8 cellular contexts compared by ENCODE assay signal in genomic region chr7:32479574-32480200, GRCh38. TPM values are rescaled to one million over a fixed set of nuclear protein-coding genes. Genes with fewer than 3 reads are reported as not detected.
A peak's percentile ranks its signal among the peaks of the same experiment; 100 is the strongest.
DNase-seq lines count a peak whose midpoint lies in the region; ATAC-seq and TF ChIP-seq lines count a peak whose summit lies in the region.

No MANE protein-coding gene starts in this region.

- TF ChIP-seq CTCF in chondrocyte (IDR thresholded peaks at IDR 0.05) (peak; percentile 93), nephron (IDR thresholded peaks at IDR 0.05; ENCODE audit: unreplicated experiment in 3 of 3) (peak; percentile 58 to 77 (median 61))

- no peaks in the 10 kb centered on the region for H3K9me3 Mint-ChIP-seq in chondrocyte (ENCODE audit: low read depth)
- no peaks in the 10 kb centered on the region for H3K9me3 Mint-ChIP-seq in nephron

- ATAC-seq in HG03521 (IDR thresholded peaks at IDR 0.05; ENCODE audit: unreplicated experiment) (no peak), GM21447 (IDR thresholded peaks at IDR 0.05; ENCODE audit: unreplicated experiment) (no peak)

- H3K27ac Mint-ChIP-seq in chondrocyte (ENCODE audit: unreplicated experiment), result no peak overlapping the region
- H3K27ac Mint-ChIP-seq in nephron, result no peak overlapping the region

- H3K4me3 Mint-ChIP-seq in chondrocyte (ENCODE audit: unreplicated experiment) (no peak overlapping the region), nephron (no peak overlapping the region)

- H3K36me3 Mint-ChIP-seq in chondrocyte (ENCODE audit: low read depth) (no peaks in the 10 kb centered on the region), nephron (ENCODE audit: low read depth) (no peaks in the 10 kb centered on the region)

- H3K27me3 Mint-ChIP-seq in chondrocyte (ENCODE audit: low read depth) (no peaks in the 10 kb centered on the region), nephron (ENCODE audit: low read depth) (no peaks in the 10 kb centered on the region)

- H3K4me1 Mint-ChIP-seq in chondrocyte (ENCODE audit: low read depth) (peaks cover 41% of the 10 kb centered on the region), nephron (no peaks in the 10 kb centered on the region)

- peak; percentile 18 to 31 for DNase-seq in NCI-H187 (lab: John Stamatoyannopoulos, UW)
- no peak for DNase-seq in NCI-H187 treated with DMSO at 0.1 percent for 48 hours (lab: John Stamatoyannopoulos, UW)
- DNase-seq in HT-29 (ENCODE audit: low spot score), result peak; percentile 68
- DNase-seq in NOMO-1 (lab: John Stamatoyannopoulos, UW; ENCODE audit: unreplicated experiment in 2 of 2), result peak; percentile 32 to 33
- no peak for DNase-seq in chondrocyte (ENCODE audit: low spot score)

RNA-seq across cellular contexts. Expression of gene LSM5, which starts 10.5 kb away (rescaled TPM):
- total RNA-seq in HT-29 (2014; rRNA removed; shearing (Covaris generic)), result 11.3 and 22.8 TPM in 2 replicates
- 27.5 to 51.3 TPM (median 32.7 TPM) in 3 replicates for total RNA-seq in chondrocyte

RNA-seq across cellular contexts. Expression of gene AVL9, which starts 15.6 kb away (rescaled TPM):
- total RNA-seq in HT-29 (2014; rRNA removed; shearing (Covaris generic)), result 46.6 and 51.5 TPM in 2 replicates
- total RNA-seq in chondrocyte, result 27.2 to 30.4 TPM (median 27.9 TPM) in 3 replicates

Comparison
In these comparisons a context has a peak if more than half of its experiments do, and no peak if none do; other contexts are left out.
1. DNase-seq: peak in NCI-H187 (2 of 2), HT-29 (single experiment) and NOMO-1 (2 of 2); none in NCI-H187 treated with DMSO at 0.1 percent for 48 hours (single experiment) and chondrocyte (single experiment).